ENCODE assay signal across 11 cellular contexts in the genomic region with DNA sequence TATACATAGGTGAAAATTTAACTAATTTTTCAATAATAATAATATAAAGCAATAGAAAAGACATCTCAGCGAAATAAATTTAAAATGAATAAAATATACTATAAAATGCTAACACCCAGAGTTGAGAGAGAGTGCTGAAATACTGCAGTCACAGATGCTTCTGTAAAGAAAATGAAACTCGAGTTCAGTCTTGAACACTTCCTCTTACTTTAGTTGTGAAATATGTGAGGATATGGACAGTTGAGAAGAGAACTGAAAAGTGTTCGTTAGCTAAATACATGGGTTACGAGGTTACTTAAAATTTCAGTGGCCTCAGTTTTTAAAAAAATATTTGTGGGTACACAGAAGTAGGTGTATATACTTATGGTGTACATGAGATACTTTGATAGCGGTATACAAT.
DNase-seq lines count a peak whose midpoint lies in the region; ATAC-seq, FAIRE-seq and TF ChIP-seq lines count a peak whose summit lies in the region.
"Had no signal": no experiment of that assay in that cellular context is flagged by ENCODE, and none has a peak within 500 bp of the region (broad histone marks: within the 10 kb centered on the region; RNA-seq: fewer than 3 reads in every experiment).

No MANE protein-coding gene starts in this region.

- peaks cover 4 to 10% of the 10 kb centered on the region in 2 donors for H3K4me1 Mint-ChIP-seq in stimulated activated naive B cell treated with anti-CD40 and anti-IgM and Interleukin-4, amounts not matched to agents 10 μg/mL and 1 μg/mL and 100 μg/mL, for 72 hours

- no peak overlapping the region for H3K27ac Mint-ChIP-seq in stimulated activated naive B cell treated with anti-CD40 and anti-IgM and Interleukin-4, amounts not matched to agents 10 μg/mL and 1 μg/mL and 100 μg/mL, for 72 hours
- H3K27ac Mint-ChIP-seq: activated T-cell treated with anti-CD3 and anti-CD28 coated beads, Interleukin-2, amount 50 U/mL, for 72 hours had no signal

- no peak for DNase-seq in stimulated activated naive B cell treated with anti-CD40 and anti-IgM and Interleukin-4, amounts not matched to agents 10 μg/mL and 1 μg/mL and 100 μg/mL, for 72 hours
- DNase-seq in activated CD4-positive, alpha-beta T cell treated with anti-CD3 and anti-CD28 coated beads, Interleukin-2, amount 50 U/mL, for 1 hour = no peak
- no peak for DNase-seq in stimulated activated naive CD8-positive, alpha-beta T cell treated with anti-CD3 and anti-CD28 coated beads, Interleukin-15, Interleukin-2, amounts not matched to agents 100 U/mL and 50 U/mL, for 24 hours
- DNase-seq in H54 (ENCODE audit: insufficient read length, low spot score) (no peak), NCI-H2081 treated with DMSO at 0.1 percent for 48 hours (lab: John Stamatoyannopoulos, UW) (no peak)
- DNase-seq: activated T-cell treated with anti-CD3 and anti-CD28 coated beads, Interleukin-2, amount 50 U/mL, for 72 hours; GOT3; NK-92 treated with Interleukin-12 subunit alpha and Interleukin-12 subunit beta, amount 100 ng/mL, for 24 hours had no signal

- no peak for FAIRE-seq in H54 (lab: Jason Lieb, UNC)

- H3K36me3 Mint-ChIP-seq in stimulated activated naive B cell treated with anti-CD40 and anti-IgM and Interleukin-4, amounts not matched to agents 10 μg/mL and 1 μg/mL and 100 μg/mL, for 72 hours = peaks cover 3 to 12% of the 10 kb centered on the region in 2 donors

- peaks cover 0 to 7% of the 10 kb centered on the region in 2 donors for H3K27me3 Mint-ChIP-seq in stimulated activated naive B cell treated with anti-CD40 and anti-IgM and Interleukin-4, amounts not matched to agents 10 μg/mL and 1 μg/mL and 100 μg/mL, for 72 hours

- no peak overlapping the region for H3K4me3 Mint-ChIP-seq in stimulated activated naive B cell treated with anti-CD40 and anti-IgM and Interleukin-4, amounts not matched to agents 10 μg/mL and 1 μg/mL and 100 μg/mL, for 72 hours
- H3K4me3 Mint-ChIP-seq: activated T-cell treated with anti-CD3 and anti-CD28 coated beads, Interleukin-2, amount 50 U/mL, for 72 hours had no signal

- TF ChIP-seq POLR2A in H54 (IDR thresholded peaks at IDR 0.05; ENCODE audit: low read depth, low read length) = no peak

- peak; percentile 99 for ATAC-seq in GM19351 (IDR thresholded peaks at IDR 0.05; ENCODE audit: unreplicated experiment)
- ATAC-seq in HG02852 (IDR thresholded peaks at IDR 0.05; ENCODE audit: unreplicated experiment) = peak; percentile 98
- ATAC-seq in HG03558 (IDR thresholded peaks at IDR 0.05; ENCODE audit: extremely low read depth, unreplicated experiment) = peak; percentile 81
- peak; percentile 65 to 80 for ATAC-seq in stimulated activated naive B cell treated with anti-CD40 and anti-IgM and Interleukin-4, amounts not matched to agents 10 μg/mL and 1 μg/mL and 100 μg/mL, for 72 hours (replicated peaks)
- ATAC-seq in stimulated activated naive CD8-positive, alpha-beta T cell treated with anti-CD3 and anti-CD28 coated beads, Interleukin-15, Interleukin-2, amounts not matched to agents 100 U/mL and 50 U/mL, for 24 hours = no peak
- ATAC-seq: activated T-cell treated with anti-CD3 and anti-CD28 coated beads, Interleukin-2, amount 50 U/mL, for 72 hours had no signal

- peaks cover 0 to 6% of the 10 kb centered on the region in 2 donors for H3K9me3 Mint-ChIP-seq in stimulated activated naive B cell treated with anti-CD40 and anti-IgM and Interleukin-4, amounts not matched to agents 10 μg/mL and 1 μg/mL and 100 μg/mL, for 72 hours
